11 cellular contexts compared by ENCODE assay signal in genomic region chr18:52607985-52608384, GRCh38.
"Had no signal": no experiment of that assay in that cellular context is flagged by ENCODE, and none has a peak within 500 bp of the region (broad histone marks: within the 10 kb centered on the region; RNA-seq: fewer than 3 reads in every experiment).

No MANE protein-coding gene starts in this region.

- H2AFZ ChIP-seq: GM23248, GM23338 had no signal

- H3K4me1 ChIP-seq: HAP-1 had no signal

- FAIRE-seq: H1, H54 had no signal

- H3K4me2 ChIP-seq: GM23338 had no signal

- ATAC-seq: GM23338, HCT116 had no signal

- H3K4me3 ChIP-seq: GM23248, GM23338, HAP-1 had no signal

- H3K27ac ChIP-seq: GM23248 had no signal

- H3K9ac ChIP-seq: GM23248 had no signal

- H3K36me3 ChIP-seq: HAP-1 had no signal

- H3K9me3 ChIP-seq: HAP-1 had no signal

- DNase-seq: GM23248, GOT3, H7, H9, HCEC 1CT, HFFc6 had no signal
